8 cellular contexts compared by ENCODE assay signal in genomic region chr1:205255941-205256780, GRCh38. TPM values are rescaled to one million over a fixed set of nuclear protein-coding genes. Genes with fewer than 3 reads are reported as not detected.
DNase-seq lines count a peak whose midpoint lies in the region; ATAC-seq, FAIRE-seq and TF ChIP-seq lines count a peak whose summit lies in the region.

No MANE protein-coding gene starts in this region.

- no peak overlapping the region for H3K4me3 Mint-ChIP-seq in neural crest cell
- H3K4me3 Mint-ChIP-seq in stimulated activated naive CD8-positive, alpha-beta T cell treated with anti-CD3 and anti-CD28 coated beads, Interleukin-15, Interleukin-2, amounts not matched to agents 100 ng/mL and 50 ng/mL, for 24 hours = no peak overlapping the region

- peak overlapping the region; percentile 65 for H3K27ac Mint-ChIP-seq in neural crest cell (ENCODE audit: unreplicated experiment)
- H3K27ac Mint-ChIP-seq in stimulated activated naive CD8-positive, alpha-beta T cell treated with anti-CD3 and anti-CD28 coated beads, Interleukin-15, Interleukin-2, amounts not matched to agents 100 ng/mL and 50 ng/mL, for 24 hours = peak overlapping the region; percentile 53

- H3K4me3 ChIP-seq in fibroblast of pulmonary artery (replicated peaks; ENCODE audit: low read depth, low read length) = no peak overlapping the region

- no peaks in the 10 kb centered on the region for H3K27me3 Mint-ChIP-seq in neural crest cell (ENCODE audit: low read depth)
- no peaks in the 10 kb centered on the region for H3K27me3 Mint-ChIP-seq in stimulated activated naive CD8-positive, alpha-beta T cell treated with anti-CD3 and anti-CD28 coated beads, Interleukin-15, Interleukin-2, amounts not matched to agents 100 ng/mL and 50 ng/mL, for 24 hours

- TF ChIP-seq CTCF in fibroblast of pulmonary artery (IDR thresholded peaks at IDR 0.05; ENCODE audit: low read length, missing control alignments) = peak; percentile 98
- peak; percentile 98 for TF ChIP-seq CTCF in neural crest cell (conservative IDR thresholded peaks at IDR 0.05)

- FAIRE-seq in GM12891 (lab: Jason Lieb, UNC) = peak; percentile 80
- FAIRE-seq in RCC 7860 (lab: Jason Lieb, UNC) = no peak

- no peak for TF ChIP-seq POLR2A in GM12891 (IDR thresholded peaks at IDR 0.05; ENCODE audit: low read depth, low read length)

- H3K36me3 Mint-ChIP-seq in neural crest cell (ENCODE audit: low read depth) = no peaks in the 10 kb centered on the region
- peaks cover 5% of the 10 kb centered on the region for H3K36me3 Mint-ChIP-seq in stimulated activated naive CD8-positive, alpha-beta T cell treated with anti-CD3 and anti-CD28 coated beads, Interleukin-15, Interleukin-2, amounts not matched to agents 100 ng/mL and 50 ng/mL, for 24 hours (ENCODE audit: low read depth)

- DNase-seq in GM12891 (ENCODE audit: insufficient read length, low spot score) = peak; percentile 68
- peak; percentile 78 for DNase-seq in LoVo (ENCODE audit: low spot score)
- DNase-seq in RCC 7860 (ENCODE audit: low spot score) = peak; percentile 64
- DNase-seq in activated T-helper 1 cell treated with Interleukin-2 at 50 U/mL for 16 hours (ENCODE audit: low read depth) = peak; percentile 67
- DNase-seq in fibroblast of pulmonary artery (ENCODE audit: low read depth) = peak; percentile 89
- peak; percentile 94 for DNase-seq in neural crest cell (ENCODE audit: low read depth, low spot score)

- no peak for ATAC-seq in HG03139 (IDR thresholded peaks at IDR 0.05; ENCODE audit: unreplicated experiment)

- no peaks in the 10 kb centered on the region for H3K9me3 Mint-ChIP-seq in neural crest cell
- no peaks in the 10 kb centered on the region for H3K9me3 Mint-ChIP-seq in stimulated activated naive CD8-positive, alpha-beta T cell treated with anti-CD3 and anti-CD28 coated beads, Interleukin-15, Interleukin-2, amounts not matched to agents 100 ng/mL and 50 ng/mL, for 24 hours

- H3K4me1 Mint-ChIP-seq in neural crest cell = peaks cover 23% of the 10 kb centered on the region
- H3K4me1 Mint-ChIP-seq in stimulated activated naive CD8-positive, alpha-beta T cell treated with anti-CD3 and anti-CD28 coated beads, Interleukin-15, Interleukin-2, amounts not matched to agents 100 ng/mL and 50 ng/mL, for 24 hours (ENCODE audit: low read depth) = peaks cover 4% of the 10 kb centered on the region

TF ChIP-seq in GM12891, 5 proteins besides CTCF, POLR2A, EP300 and RAD21:
- TF ChIP-seq PAX5 (IDR thresholded peaks at IDR 0.05; ENCODE audit: insufficient read depth, low read length, severe bottlenecking) (no peak), TAF1 (IDR thresholded peaks at IDR 0.05; ENCODE audit: low read depth, low read length) (no peak), SPI1 (IDR thresholded peaks at IDR 0.05; ENCODE audit: low read depth, low read length) (0 out of 2 replicates have a peak, but pooled peaks have one; percentile 11), POLR2AphosphoS5 (IDR thresholded peaks at IDR 0.05; ENCODE audit: low read depth, low read length) (no peak), POU2F2 (IDR thresholded peaks at IDR 0.05; ENCODE audit: low read depth, low read length) (no peak)

RNA-seq across cellular contexts. Expression of gene TMCC2, which starts 28.4 kb away (rescaled TPM):
- polyA plus RNA-seq in GM12891 (2012; ENCODE audit: low read depth, missing spikeins) = 0.46 TPM
- 14.9 and 16.1 TPM in 2 replicates for total RNA-seq in neural crest cell

RNA-seq across cellular contexts. Expression of gene DSTYK, which starts 44.7 kb away (rescaled TPM):
- polyA plus RNA-seq in GM12891 (2012; ENCODE audit: low read depth, missing spikeins) = 1.2 TPM
- total RNA-seq in neural crest cell = 14.8 and 17.0 TPM in 2 replicates
